In the genomic region with DNA sequence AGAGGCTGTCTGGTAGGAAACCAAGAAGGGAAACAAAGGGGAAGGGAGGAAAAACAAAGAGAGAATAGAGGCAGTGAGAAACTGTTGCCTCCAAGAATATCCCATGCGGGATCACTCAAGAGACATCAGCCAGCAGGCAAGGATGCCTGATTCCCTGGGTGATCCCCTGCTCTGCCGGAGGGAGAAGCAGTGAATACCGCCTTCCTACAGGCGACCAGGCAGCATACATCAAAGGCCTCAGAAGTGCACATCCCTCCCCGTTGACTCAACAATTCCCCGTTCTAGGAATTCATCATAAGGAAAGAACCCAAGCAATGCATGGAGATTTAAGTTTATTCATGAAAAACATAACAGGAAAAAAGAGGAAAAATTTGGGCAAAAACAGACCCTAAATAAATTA, we compare ENCODE assay signal across 21 cellular contexts.
DNase-seq lines count a peak whose midpoint lies in the region; ATAC-seq, FAIRE-seq and TF ChIP-seq lines count a peak whose summit lies in the region.
"Had no signal": no experiment of that assay in that cellular context is flagged by ENCODE, and none has a peak within 500 bp of the region (broad histone marks: within the 10 kb centered on the region; RNA-seq: fewer than 3 reads in every experiment).

No MANE protein-coding gene starts in this region.

- no peak overlapping the region for H2BK12ac ChIP-seq in H1 (ENCODE audit: low read depth, low read length)

- peak overlapping the region; percentile 3 for H3K27ac Mint-ChIP-seq in mesothelial cell of epicardium
- no peak overlapping the region for H3K27ac Mint-ChIP-seq in activated naive CD8-positive, alpha-beta T cell treated with anti-CD3 and anti-CD28 coated beads for 36 hours
- H3K27ac Mint-ChIP-seq: activated CD4-positive, alpha-beta T cell treated with anti-CD3 and anti-CD28 coated beads, Interleukin-2, amount 10 ng/mL, durations not matched to agents 24 days and 14 days; activated T-helper 2 cell treated with anti-CD3 and anti-CD28 coated beads, Interferon-gamma antibody, Interleukin-2, Interleukin-4, amounts not matched to agents 10 μg/mL and 5 μg/mL and 100 μg/mL, durations not matched to agents 14 hours and 24 hours and 36 hours had no signal

- H3K4me3 ChIP-seq in H1 (ENCODE audit: extremely low read depth in 1 of 4, insufficient read depth in 2 of 4, low read depth in 3 of 4, low read length in 4 of 4) = no peak overlapping the region

- TF ChIP-seq POLR2A in H1 (IDR thresholded peaks at IDR 0.05; ENCODE audit: control extremely low read depth in 1 of 2, low read depth in 2 of 2, low read length in 2 of 2) = no peak

- no peak overlapping the region for H3K23ac ChIP-seq in H1 (ENCODE audit: insufficient read length)

- H3K18ac ChIP-seq in H1 (ENCODE audit: extremely low read depth, low read length) = no peak overlapping the region

- TF ChIP-seq EP300 in H1 (IDR thresholded peaks at IDR 0.05; ENCODE audit: borderline replicate concordance in 1 of 2, low read depth in 2 of 2, low read length in 2 of 2) = no peak

- H4K91ac ChIP-seq in H1 (replicated peaks; ENCODE audit: insufficient read length, low read length) = no peak overlapping the region

- H3K27ac ChIP-seq in H1 (ENCODE audit: low read depth, low read length) = no peak overlapping the region
- H3K27ac ChIP-seq: HL-60 had no signal

- H4K5ac ChIP-seq in H1 (ENCODE audit: insufficient read length, low read depth, low read length) = no peak overlapping the region

- H4K20me1 ChIP-seq in H1 (replicated peaks in 1 of 2; ENCODE audit: control insufficient read depth in 1 of 2, insufficient read depth in 2 of 2, low read length in 2 of 2) = no peaks in the 10 kb centered on the region

- H2AK5ac ChIP-seq in H1 (ENCODE audit: low read depth, low read length) = no peak overlapping the region

- H3K9ac ChIP-seq in H1 (replicated peaks in 1 of 4; ENCODE audit: extremely low read depth in 1 of 4, low read depth in 3 of 4, low read length in 3 of 4) = no peak overlapping the region

- no peak overlapping the region for H3K4me3 Mint-ChIP-seq in mesothelial cell of epicardium
- no peak overlapping the region for H3K4me3 Mint-ChIP-seq in activated naive CD8-positive, alpha-beta T cell treated with anti-CD3 and anti-CD28 coated beads for 36 hours
- H3K4me3 Mint-ChIP-seq: activated CD4-positive, alpha-beta T cell treated with anti-CD3 and anti-CD28 coated beads, Interleukin-2, amount 10 ng/mL, durations not matched to agents 24 days and 14 days; nephron progenitor cell had no signal

- 82% methylated on average over 6 of the region's 6 CpGs; no CpG with 5 or more reads in 1 of the 2 experiments for WGBS in H1 (ENCODE audit: extremely low coverage in 1 of 2, insufficient coverage in 1 of 2, insufficient read length in 1 of 2, insufficient replicate concordance in 2 of 2, low coverage in 1 of 2, low lambda C conversion rate in 2 of 2, missing lambda C conversion rate in 1 of 2), 2 experiments

- H3K23me2 ChIP-seq in H1 (ENCODE audit: low read depth, low read length) = no peaks in the 10 kb centered on the region

- TF ChIP-seq RAD21 in H1 (IDR thresholded peaks at IDR 0.05 in 1 of 2, conservative IDR thresholded peaks at IDR 0.05 in 1 of 2; ENCODE audit: low read depth in 2 of 2, low read length in 2 of 2) = no peak

- no peaks in the 10 kb centered on the region for H3K79me1 ChIP-seq in H1 (ENCODE audit: low read depth, low read length)

- H2BK5ac ChIP-seq in H1 (ENCODE audit: low read depth, low read length) = no peak overlapping the region

- no peak overlapping the region for H3K56ac ChIP-seq in H1 (replicated peaks; ENCODE audit: insufficient read length, low read depth, low read length)

- FAIRE-seq in H1 (lab: Jason Lieb, UNC) = no peak

- no peaks in the 10 kb centered on the region; a peak in 1 of 7 replicates for H3K4me1 ChIP-seq in H1 (replicated peaks in 1 of 4; ENCODE audit: control insufficient read depth in 3 of 4, insufficient read depth in 4 of 4, low read length in 3 of 4)

- no peaks in the 10 kb centered on the region for H3K27me3 ChIP-seq in H1 (replicated peaks in 1 of 4; ENCODE audit: control insufficient read depth in 3 of 4, extremely low read depth in 1 of 4, insufficient read depth in 3 of 4, low read length in 3 of 4)

- CTCF ChIA-PET in H1 (lab: Charles Lee; ENCODE audit: partially characterized antibody) = interaction anchor here (0.6 to 1.4 kb wide), 2 partner anchors 11 to 43 kb away, joined by 5 to 8 read pairs; no protein-coding TSS in a partner anchor

- H2BK20ac ChIP-seq in H1 (ENCODE audit: low read length) = 0 out of 2 replicates have a peak overlapping the region, but pooled peaks have one; percentile 16

- H3K9me3 ChIP-seq in H1 (ENCODE audit: insufficient read depth in 2 of 2, low read depth in 1 of 2, low read length in 1 of 2) = no peaks in the 10 kb centered on the region

- no peak overlapping the region for H4K8ac ChIP-seq in H1 (ENCODE audit: extremely low read depth, insufficient read depth, low read length)

- no peak overlapping the region for H2BK120ac ChIP-seq in H1 (replicated peaks; ENCODE audit: low read depth, low read length)

- no peak overlapping the region for H3K14ac ChIP-seq in H1 (ENCODE audit: insufficient read length)

- H3K9me3 Mint-ChIP-seq in mesothelial cell of epicardium = no peaks in the 10 kb centered on the region
- H3K9me3 Mint-ChIP-seq in activated naive CD8-positive, alpha-beta T cell treated with anti-CD3 and anti-CD28 coated beads for 36 hours = no peaks in the 10 kb centered on the region
- H3K9me3 Mint-ChIP-seq: activated CD4-positive, alpha-beta T cell treated with anti-CD3 and anti-CD28 coated beads, Interleukin-2, amount 10 ng/mL, durations not matched to agents 24 days and 14 days had no signal

- H3K4me1 Mint-ChIP-seq in mesothelial cell of epicardium = peaks cover 20% of the 10 kb centered on the region
- no peaks in the 10 kb centered on the region for H3K4me1 Mint-ChIP-seq in activated naive CD8-positive, alpha-beta T cell treated with anti-CD3 and anti-CD28 coated beads for 36 hours
- H3K4me1 Mint-ChIP-seq: activated CD4-positive, alpha-beta T cell treated with anti-CD3 and anti-CD28 coated beads, Interleukin-2, amount 10 ng/mL, durations not matched to agents 24 days and 14 days had no signal

- H3K27me3 Mint-ChIP-seq in mesothelial cell of epicardium (ENCODE audit: low read depth) = no peaks in the 10 kb centered on the region
- no peaks in the 10 kb centered on the region for H3K27me3 Mint-ChIP-seq in activated naive CD8-positive, alpha-beta T cell treated with anti-CD3 and anti-CD28 coated beads for 36 hours
- H3K27me3 Mint-ChIP-seq: progenitor cell of endocrine pancreas had no signal

- POLR2A ChIA-PET in H1 (lab: Charles Lee; ENCODE audit: partially characterized antibody) = no interaction called here

- H3K36me3 Mint-ChIP-seq in mesothelial cell of epicardium = peaks cover 20% of the 10 kb centered on the region
- H3K36me3 Mint-ChIP-seq in activated naive CD8-positive, alpha-beta T cell treated with anti-CD3 and anti-CD28 coated beads for 36 hours = no peaks in the 10 kb centered on the region

- TF ChIP-seq CTCF in H1 (IDR thresholded peaks at IDR 0.05; ENCODE audit: control extremely low read depth in 1 of 3, insufficient read depth in 1 of 3, low read depth in 1 of 3, low read length in 3 of 3) (no peak), mesothelial cell of epicardium (IDR thresholded peaks at IDR 0.05; ENCODE audit: unreplicated experiment) (no peak)

- peak; percentile 51 for DNase-seq in EL
- DNase-seq in H1 (ENCODE audit: low read depth in 1 of 2, low spot score in 2 of 2) = no peak
- DNase-seq in mesothelial cell of epicardium (ENCODE audit: low spot score in 2 of 2, unreplicated experiment in 2 of 2) = no peak
- DNase-seq in activated naive CD8-positive, alpha-beta T cell treated with anti-CD3 and anti-CD28 coated beads for 36 hours = no peak
- DNase-seq in NCI-H1694 treated with DMSO at 0.1 percent for 48 hours (lab: John Stamatoyannopoulos, UW) = no peak
- DNase-seq in CD1c-positive myeloid dendritic cell (ENCODE audit: extremely low spot score) = no peak
- DNase-seq: activated CD4-positive, alpha-beta T cell treated with anti-CD3 and anti-CD28 coated beads, Interleukin-2, amount 10 ng/mL, durations not matched to agents 24 days and 14 days; DMS79 treated with DMSO at 0.1 percent for 48 hours; left cardiac atrium; NCI-H1436; NCI-H2171 treated with DMSO at 0.1 percent for 48 hours; NCI-H526 treated with DMSO at 0.1 percent for 48 hours; nephron progenitor cell; stimulated activated CD4-positive, alpha-beta T cell treated with anti-CD3 and anti-CD28 coated beads, Interleukin-2, amount 100 ng/mL, for 48 hours; stimulated activated naive CD4-positive, alpha-beta T cell treated with Interleukin-2 at 50 U/mL for 16 hours had no signal

- H3K4me2 ChIP-seq in H1 (ENCODE audit: insufficient read depth in 1 of 2, low read depth in 2 of 2, low read length in 2 of 2) = no peak overlapping the region

- ATAC-seq in SK-N-SH treated with all-trans-retinoic acid at 6 μM for 48 hours = peak; percentile 63
- ATAC-seq in GM18511 (IDR thresholded peaks at IDR 0.05; ENCODE audit: unreplicated experiment) = no peak
- ATAC-seq: left cardiac atrium, Right ventricle myocardium inferior had no signal

- H3K4ac ChIP-seq in H1 (replicated peaks; ENCODE audit: insufficient read length, low read depth, low read length) = no peak overlapping the region

- no peaks in the 10 kb centered on the region for H3K79me2 ChIP-seq in H1 (ENCODE audit: control insufficient read depth in 1 of 2, insufficient read depth in 2 of 2, low read length in 2 of 2)

- H3K36me3 ChIP-seq in H1 (ENCODE audit: control insufficient read depth in 2 of 4, insufficient read depth in 4 of 4, low read length in 3 of 4) = no peaks in the 10 kb centered on the region

- H2AFZ ChIP-seq in H1 (ENCODE audit: low read length) = no peak overlapping the region

- no peak overlapping the region for H2BK15ac ChIP-seq in H1 (ENCODE audit: low read length)

TF ChIP-seq in SK-N-SH treated with all-trans-retinoic acid at 6 μM for 48 hours, 23 proteins besides CTCF, POLR2A, EP300 and RAD21 (continues in another document):
- TF ChIP-seq GLIS3 (CRISPR knock-in tag; IDR thresholded peaks at IDR 0.05) (no peak), ZC3H10 (CRISPR knock-in tag; IDR thresholded peaks at IDR 0.05) (no peak), ARNTL (CRISPR knock-in tag; IDR thresholded peaks at IDR 0.05; ENCODE audit: borderline replicate concordance, low read depth) (no peak), TOX (CRISPR knock-in tag; IDR thresholded peaks at IDR 0.05; ENCODE audit: borderline replicate concordance) (no peak), ESRRG (CRISPR knock-in tag; IDR thresholded peaks at IDR 0.05) (no peak), ZNF70 (CRISPR knock-in tag; IDR thresholded peaks at IDR 0.05) (no peak)

TF ChIP-seq in H1, 55 proteins besides CTCF, POLR2A, EP300 and RAD21:
- no peak for TF ChIP-seq JUN (IDR thresholded peaks at IDR 0.05; ENCODE audit: low read depth, low read length)
